ENCODE assay signal across 9 cellular contexts in genomic region chr12:47268501-47269459, GRCh38.
DNase-seq lines count a peak whose midpoint lies in the region; ATAC-seq and TF ChIP-seq lines count a peak whose summit lies in the region.
"Had no signal": no experiment of that assay in that cellular context is flagged by ENCODE, and none has a peak within 500 bp of the region (broad histone marks: within the 10 kb centered on the region; RNA-seq: fewer than 3 reads in every experiment).

No MANE protein-coding gene starts in this region.

- no peak overlapping the region for H4K5ac ChIP-seq in IMR-90 (ENCODE audit: low read depth, low read length)
- no peak overlapping the region for H4K5ac ChIP-seq in mesendoderm (ENCODE audit: low read length)

- H3K4me1 ChIP-seq in IMR-90 (ENCODE audit: control insufficient read depth, insufficient read depth, low read length) (peaks cover 14% of the 10 kb centered on the region; the same call in 1 of the 2 replicates), mesendoderm (ENCODE audit: control insufficient read depth, low read depth, low read length) (peaks cover 3% of the 10 kb centered on the region), ascending aorta (no peaks in the 10 kb centered on the region)

- H3K36me3 Mint-ChIP-seq in CD4-positive, alpha-beta T cell (ENCODE audit: low read depth), result no peaks in the 10 kb centered on the region

- H4K20me1 ChIP-seq in IMR-90 (ENCODE audit: insufficient read depth, low read length), result no peaks in the 10 kb centered on the region

- intact Hi-C loops in IMR-90 (cut with micrococcal nuclease) (no loop called here), ascending aorta (cut with DNase I) (no loop called here)
- intact Hi-C loops in CD4-positive, alpha-beta T cell (cut with DNase I, micrococcal nuclease), result no loop called here

- no peaks in the 10 kb centered on the region for H3K9me3 ChIP-seq in IMR-90 (ENCODE audit: control insufficient read depth, insufficient read depth, low read length)
- H3K9me3 ChIP-seq in ascending aorta, result no peaks in the 10 kb centered on the region
- H3K9me3 ChIP-seq in CD4-positive, alpha-beta T cell (ENCODE audit: control insufficient read depth, low read length), result no peaks in the 10 kb centered on the region

- in situ Hi-C loops in IMR-90 (cut with MboI; ENCODE audit: low sequenced_read_pairs), result no loop called here

- H3K4me1 Mint-ChIP-seq in CD4-positive, alpha-beta T cell (ENCODE audit: low read depth), result peaks cover 68% of the 10 kb centered on the region
- H3K4me1 Mint-ChIP-seq: nephron had no signal

- H2BK120ac ChIP-seq in IMR-90 (ENCODE audit: low read depth, low read length) (peak overlapping the region; percentile 23; the same call in 1 of the 2 replicates), mesendoderm (ENCODE audit: low read depth, low read length) (no peak overlapping the region)

- H3K27me3 ChIP-seq in IMR-90 (ENCODE audit: control insufficient read depth, insufficient read depth, low read length), result no peaks in the 10 kb centered on the region
- no peaks in the 10 kb centered on the region for H3K27me3 ChIP-seq in mesendoderm (ENCODE audit: insufficient read depth, low read length, poor library complexity)
- H3K27me3 ChIP-seq in ascending aorta, result no peaks in the 10 kb centered on the region
- H3K27me3 ChIP-seq in CD4-positive, alpha-beta T cell (ENCODE audit: control insufficient read depth, insufficient read depth, low read length), result no peaks in the 10 kb centered on the region

- H3K23ac ChIP-seq in IMR-90 (ENCODE audit: low read depth, low read length) (no peak overlapping the region), mesendoderm (ENCODE audit: low read length) (no peak overlapping the region)

- peak; percentile 79 for ATAC-seq in GM18868 (IDR thresholded peaks at IDR 0.05; ENCODE audit: unreplicated experiment)
- peak; percentile 85 for ATAC-seq in HG02571 (IDR thresholded peaks at IDR 0.05; ENCODE audit: unreplicated experiment)
- no peak for ATAC-seq in IMR-90 (ENCODE audit: low read depth)
- no peak for ATAC-seq in CD4-positive, alpha-beta T cell (ENCODE audit: poor library complexity)

- H3K14ac ChIP-seq in IMR-90 (replicated peaks; ENCODE audit: low read depth, low read length), result peak overlapping the region; percentile 41; the same call in 1 of the 2 replicates

- WGBS in IMR-90 (ENCODE audit: extremely low coverage in 2 of 2, insufficient read length in 1 of 2), 2 experiments, result 100% methylated on average over 3 of the region's 13 CpGs; no CpG with 5 or more reads in 1 of the 2 experiments
- no CpG with 5 or more reads among the region's 13 CpGs for WGBS in mesendoderm (ENCODE audit: extremely low coverage, insufficient coverage, low lambda C conversion rate)

- TF ChIP-seq CTCF in IMR-90 (conservative IDR thresholded peaks at IDR 0.05; ENCODE audit: low read depth, low read length) (no peak), ascending aorta (IDR thresholded peaks at IDR 0.05) (no peak)
- no peak for TF ChIP-seq CTCF in CD4-positive, alpha-beta T cell (IDR thresholded peaks at IDR 0.05)

- H4K8ac ChIP-seq in IMR-90 (ENCODE audit: low read depth in 2 of 2, low read length in 2 of 2) (peak overlapping the region in 1 of 2 experiments; percentile 36; a peak in 1 of 4 replicates), mesendoderm (ENCODE audit: low read depth, low read length) (no peak overlapping the region)

- H4K91ac ChIP-seq in IMR-90 (ENCODE audit: insufficient read depth, low read depth, low read length), result no peak overlapping the region

- no peak overlapping the region for H2AK5ac ChIP-seq in IMR-90 (ENCODE audit: low read depth, low read length)
- no peak overlapping the region for H2AK5ac ChIP-seq in mesendoderm (ENCODE audit: low read length)

- H3K4me2 ChIP-seq in IMR-90 (ENCODE audit: low read depth, low read length) (no peak overlapping the region), mesendoderm (ENCODE audit: low read length) (no peak overlapping the region)

- H3K36me3 ChIP-seq in IMR-90 (ENCODE audit: control insufficient read depth, insufficient read depth, low read length) (no peaks in the 10 kb centered on the region), mesendoderm (ENCODE audit: control insufficient read depth, insufficient read depth, low read length) (no peaks in the 10 kb centered on the region), ascending aorta (no peaks in the 10 kb centered on the region)

- CTCF ChIA-PET in IMR-90 (lab: Yijun Ruan, JAX), result interaction anchor here (0.6 kb wide), 1 partner anchor 86 kb away, joined by 4 read pairs; no protein-coding TSS in a partner anchor
- CTCF ChIA-PET in CD4-positive, alpha-beta T cell (lab: Charles Lee), result no interaction called here

- H3K27ac ChIP-seq in IMR-90 (ENCODE audit: insufficient read depth, low read length) (no peak overlapping the region), mesendoderm (ENCODE audit: low read depth, low read length) (no peak overlapping the region), ascending aorta (no peak overlapping the region)
- no peak overlapping the region for H3K27ac ChIP-seq in CD4-positive, alpha-beta T cell (ENCODE audit: low read depth, low read length)

- dilution Hi-C loops in IMR-90 (cut with HindIII; ENCODE audit: low sequenced_read_pairs, unreplicated experiment), result no loop called here

- H3K9me3 Mint-ChIP-seq in CD4-positive, alpha-beta T cell, result peaks cover 5% of the 10 kb centered on the region
- H3K9me3 Mint-ChIP-seq: nephron had no signal

- no peak overlapping the region for H2AFZ ChIP-seq in IMR-90 (replicated peaks; ENCODE audit: low read length, poor library complexity)

- H3K27me3 Mint-ChIP-seq in CD4-positive, alpha-beta T cell, result no peaks in the 10 kb centered on the region

- H3K18ac ChIP-seq in IMR-90 (ENCODE audit: low read depth, low read length) (no peak overlapping the region), mesendoderm (ENCODE audit: low read length) (no peak overlapping the region)

- H3K4me3 ChIP-seq in IMR-90 (ENCODE audit: insufficient read depth, low read depth, low read length), result no peak overlapping the region
- no peak overlapping the region for H3K4me3 ChIP-seq in mesendoderm (ENCODE audit: low read length)
- H3K4me3 ChIP-seq in ascending aorta, result no peak overlapping the region

- peak overlapping the region; percentile 37; the same call in 1 of the 2 replicates for H2BK20ac ChIP-seq in IMR-90 (ENCODE audit: low read depth, low read length)

- no peaks in the 10 kb centered on the region for H3K79me2 ChIP-seq in mesendoderm (ENCODE audit: control insufficient read depth, insufficient read depth, low read length)

- H3K9ac ChIP-seq in IMR-90 (ENCODE audit: low read depth, low read length), result no peak overlapping the region
- no peak overlapping the region for H3K9ac ChIP-seq in mesendoderm (ENCODE audit: low read length)

- H3K4ac ChIP-seq in IMR-90 (ENCODE audit: low read depth, low read length) (peak overlapping the region; percentile 52), mesendoderm (ENCODE audit: low read depth, low read length) (no peak overlapping the region)

- H3K79me1 ChIP-seq in IMR-90 (ENCODE audit: low read depth in 1 of 2, low read length in 2 of 2) (no peaks in the 10 kb centered on the region), mesendoderm (ENCODE audit: low read length) (no peaks in the 10 kb centered on the region)

- DNase-seq in IMR-90, result peak; percentile 23
- DNase-seq in mesendoderm, result peak; percentile 68
- no peak for DNase-seq in SW480 (ENCODE audit: low spot score)
- DNase-seq in NK-92 (lab: John Stamatoyannopoulos, UW; ENCODE audit: unreplicated experiment), result no peak
- no peak for DNase-seq in ascending aorta (ENCODE audit: low spot score in 2 of 2)
- DNase-seq in CD4-positive, alpha-beta T cell, result no peak

- 0 out of 2 replicates have a peak, but pooled peaks cover 4% of the 10 kb centered on the region for H3K9me1 ChIP-seq in IMR-90 (ENCODE audit: insufficient read depth, low read length)

- no peak overlapping the region for H3K4me3 Mint-ChIP-seq in CD4-positive, alpha-beta T cell
- H3K4me3 Mint-ChIP-seq: nephron had no signal

- H2BK5ac ChIP-seq in IMR-90 (ENCODE audit: low read depth, low read length, poor library complexity, severe bottlenecking) (no peak overlapping the region), mesendoderm (ENCODE audit: low read length) (no peak overlapping the region)

- H2AK9ac ChIP-seq in IMR-90 (replicated peaks; ENCODE audit: low read depth, low read length, poor library complexity), result peak overlapping the region; percentile 26

- H2BK15ac ChIP-seq in IMR-90 (ENCODE audit: low read depth, low read length) (no peak overlapping the region), mesendoderm (replicated peaks; ENCODE audit: low read depth) (no peak overlapping the region)

- H3K27ac Mint-ChIP-seq in CD4-positive, alpha-beta T cell, result no peak overlapping the region
- H3K27ac Mint-ChIP-seq: nephron had no signal

- H3K56ac ChIP-seq in IMR-90 (ENCODE audit: extremely low read depth, insufficient read depth, low read length), result no peak overlapping the region
- no peak overlapping the region for H3K56ac ChIP-seq in mesendoderm (ENCODE audit: low read length)

- no peak for TF ChIP-seq POLR2A in IMR-90 (IDR thresholded peaks at IDR 0.05; ENCODE audit: low read depth, low read length)

- POLR2A ChIA-PET in IMR-90 (lab: Charles Lee; ENCODE audit: unreplicated experiment), result no interaction called here
- POLR2A ChIA-PET in CD4-positive, alpha-beta T cell (lab: Charles Lee), result interaction anchor here (0.9 to 2.8 kb wide), 3 partner anchors 8 to 55 kb away, joined by 4 to 9 read pairs (median 5); no protein-coding TSS in a partner anchor

- no peak for TF ChIP-seq RAD21 in IMR-90 (IDR thresholded peaks at IDR 0.05; ENCODE audit: low read length)

- BruUV-seq in IMR-90 (replicated peaks; lab: Mats Ljungman, UMichigan), result no TSS peak

TF ChIP-seq in IMR-90, 13 proteins besides CTCF, POLR2A, EP300 and RAD21 (continues in another document):
- TF ChIP-seq MXI1 (IDR thresholded peaks at IDR 0.05; ENCODE audit: borderline replicate concordance, low read depth, low read length) (no peak), NFE2L2 (IDR thresholded peaks at IDR 0.05; ENCODE audit: low read depth, low read length) (no peak), SMC3 (IDR thresholded peaks at IDR 0.05; ENCODE audit: low read depth, low read length) (no peak), CHD1 (IDR thresholded peaks at IDR 0.05; ENCODE audit: low read depth, low read length) (no peak), USF2 (IDR thresholded peaks at IDR 0.05; ENCODE audit: low read depth, low read length) (no peak), FOS (IDR thresholded peaks at IDR 0.05; ENCODE audit: low read depth, low read length) (no peak)

Comparison
In these comparisons a context has a peak if more than half of its experiments do, and no peak if none do; other contexts are left out.
1. ATAC-seq: peak in GM18868 (single experiment) and HG02571 (single experiment); none in IMR-90 (single experiment) and CD4-positive, alpha-beta T cell (single experiment).
2. DNase-seq: peak in IMR-90 (single experiment) and mesendoderm (single experiment); none in SW480 (single experiment), NK-92 (single experiment), ascending aorta (0 of 2) and CD4-positive, alpha-beta T cell (0 of 10).